In genomic region chr2:68157402-68158133, GRCh38 we compare ENCODE assay signal across 1 cellular context.
TF ChIP-seq lines count a peak whose summit lies in the region.

TSS of gene PNO1 (plus strand) at chr2:68157888. CDS start at chr2:68157935, 47 bp downstream.

TF ChIP-seq in HCT116, 20 proteins besides CTCF, POLR2A, EP300 and RAD21 (continued from another document):
- TF ChIP-seq REST (IDR thresholded peaks at IDR 0.05; ENCODE audit: low read depth) (no peak), POLR2AphosphoS5 (IDR thresholded peaks at IDR 0.05; ENCODE audit: low read depth, low read length) (peak; percentile 52), SIN3A (IDR thresholded peaks at IDR 0.05; ENCODE audit: low read depth) (peak; percentile 97), JUND (IDR thresholded peaks at IDR 0.05) (no peak), ZFX (IDR thresholded peaks at IDR 0.05) (peak; percentile 89), SP1 (IDR thresholded peaks at IDR 0.05; ENCODE audit: low read depth) (peak; percentile 94), EZH2 (IDR thresholded peaks at IDR 0.05) (no peak), TCF7L2 (IDR thresholded peaks at IDR 0.05; ENCODE audit: borderline replicate concordance, extremely low read depth, insufficient read depth, insufficient read length) (peak; percentile 37)
